In genomic region chr15:55652363-55652762, GRCh38 we compare ENCODE assay signal across 17 cellular contexts.
DNase-seq lines count a peak whose midpoint lies in the region; TF ChIP-seq lines count a peak whose summit lies in the region.
"Had no signal": no experiment of that assay in that cellular context is flagged by ENCODE, and none has a peak within 500 bp of the region (broad histone marks: within the 10 kb centered on the region; RNA-seq: fewer than 3 reads in every experiment).

No MANE protein-coding gene starts in this region.

- H3K9me3 ChIP-seq in HUES48 (ENCODE audit: control insufficient read depth, insufficient read depth, low read length): no peaks in the 10 kb centered on the region
- H3K9me3 ChIP-seq in ectodermal cell (ENCODE audit: control insufficient read depth, low read length): no peaks in the 10 kb centered on the region
- H3K9me3 ChIP-seq in mesodermal cell (ENCODE audit: control insufficient read depth, low read length): no peaks in the 10 kb centered on the region
- H3K9me3 ChIP-seq: BLaER1 treated with 17β-estradiol and CSF1 and Interleukin-3, amounts not matched to agents 10 nM and 100 nM; SK-N-SH had no signal

- H3K27me3 ChIP-seq in HUES48 (ENCODE audit: control insufficient read depth, insufficient read depth, low read length): no peaks in the 10 kb centered on the region
- H3K27me3 ChIP-seq in ectodermal cell (ENCODE audit: control insufficient read depth, insufficient read depth, low read length, poor library complexity, severe bottlenecking): no peaks in the 10 kb centered on the region
- H3K27me3 ChIP-seq: BLaER1 treated with 17β-estradiol and CSF1 and Interleukin-3, amounts not matched to agents 10 nM and 100 nM had no signal

- no peaks in the 10 kb centered on the region for H3K36me3 ChIP-seq in HUES48 (ENCODE audit: control insufficient read depth, insufficient read depth, low read length)
- H3K36me3 ChIP-seq in ectodermal cell (ENCODE audit: control insufficient read depth, insufficient read depth, low read length): peaks cover 19% of the 10 kb centered on the region
- H3K36me3 ChIP-seq in mesodermal cell (ENCODE audit: control insufficient read depth, insufficient read depth, low read length): peaks cover 61% of the 10 kb centered on the region
- H3K36me3 ChIP-seq: BLaER1 treated with 17β-estradiol and CSF1 and Interleukin-3, amounts not matched to agents 10 nM and 100 nM had no signal

- H3K36me3 Mint-ChIP-seq in progenitor cell of endocrine pancreas (ENCODE audit: insufficient read depth): peaks cover 17% of the 10 kb centered on the region
- H3K36me3 Mint-ChIP-seq: CD8-positive, alpha-beta memory T cell had no signal

- no peaks in the 10 kb centered on the region for H3K27me3 Mint-ChIP-seq in progenitor cell of endocrine pancreas

- peak overlapping the region; percentile 2 for H3K27ac ChIP-seq in HUES48 (ENCODE audit: low read depth, low read length)
- peak overlapping the region; percentile 85 for H3K27ac ChIP-seq in ectodermal cell (ENCODE audit: insufficient read depth, low read depth, low read length, poor library complexity, severe bottlenecking)
- peak overlapping the region; percentile 70 for H3K27ac ChIP-seq in mesodermal cell (ENCODE audit: low read depth, low read length, severe bottlenecking)
- H3K27ac ChIP-seq: BLaER1 treated with 17β-estradiol and CSF1 and Interleukin-3, amounts not matched to agents 10 nM and 100 nM; HL-60 had no signal

- no peak overlapping the region for H3K4me3 Mint-ChIP-seq in progenitor cell of endocrine pancreas (ENCODE audit: low read depth)
- H3K4me3 Mint-ChIP-seq: CD8-positive, alpha-beta memory T cell; H9 had no signal

- H3K9ac ChIP-seq in HUES48 (ENCODE audit: low read depth, low read length): no peak overlapping the region
- H3K9ac ChIP-seq: BLaER1 treated with 17β-estradiol and CSF1 and Interleukin-3, amounts not matched to agents 10 nM and 100 nM; SK-N-SH had no signal

- no peak for TF ChIP-seq CTCF in progenitor cell of endocrine pancreas (IDR thresholded peaks at IDR 0.05; ENCODE audit: unreplicated experiment)

- H3K4me3 ChIP-seq in HUES48 (ENCODE audit: low read depth, low read length) (no peak overlapping the region), ectodermal cell (ENCODE audit: insufficient read depth, low read depth, low read length) (no peak overlapping the region), mesodermal cell (ENCODE audit: extremely low read depth, insufficient read depth, low read length, poor library complexity, severe bottlenecking) (no peak overlapping the region)
- H3K4me3 ChIP-seq: BLaER1 treated with 17β-estradiol and CSF1 and Interleukin-3, amounts not matched to agents 10 nM and 100 nM had no signal

- peak overlapping the region; percentile 94 for H3K27ac Mint-ChIP-seq in progenitor cell of endocrine pancreas
- H3K27ac Mint-ChIP-seq: CD8-positive, alpha-beta memory T cell had no signal

- no peak for DNase-seq in progenitor cell of endocrine pancreas (ENCODE audit: low spot score, unreplicated experiment)
- no peak for DNase-seq in DMS79 (lab: John Stamatoyannopoulos, UW)
- no peak for DNase-seq in NCI-H345 (lab: John Stamatoyannopoulos, UW)
- no peak for DNase-seq in NCI-H1105 treated with DMSO at 0.1 percent for 48 hours (lab: John Stamatoyannopoulos, UW)
- DNase-seq: CD8-positive, alpha-beta memory T cell; H9; Kasumi-1; MM.1S; NCI-H1092; NCI-H524 treated with DMSO at 0.1 percent for 48 hours; SHP77 treated with DMSO at 0.1 percent for 48 hours; SK-N-SH had no signal

- H3K4me1 ChIP-seq in HUES48 (ENCODE audit: control insufficient read depth, insufficient read depth, low read length) (peaks cover 13% of the 10 kb centered on the region), ectodermal cell (ENCODE audit: control insufficient read depth, insufficient read depth, low read length) (peaks cover 37% of the 10 kb centered on the region), mesodermal cell (ENCODE audit: control insufficient read depth, insufficient read depth, low read length, poor library complexity, severe bottlenecking) (peaks cover 33% of the 10 kb centered on the region)
- H3K4me1 ChIP-seq: BLaER1 treated with 17β-estradiol and CSF1 and Interleukin-3, amounts not matched to agents 10 nM and 100 nM had no signal

- WGBS in ectodermal cell, 2 experiments: 18 to 27% methylated on average over 7 of the region's 7 CpGs
- no CpG with 5 or more reads among the region's 7 CpGs for WGBS in mesodermal cell (ENCODE audit: insufficient coverage in 2 of 2), 2 experiments

- H3K4me1 Mint-ChIP-seq in progenitor cell of endocrine pancreas (ENCODE audit: low read depth): peaks cover 42% of the 10 kb centered on the region
- H3K4me1 Mint-ChIP-seq: CD8-positive, alpha-beta memory T cell had no signal

- no peaks in the 10 kb centered on the region for H3K9me3 Mint-ChIP-seq in progenitor cell of endocrine pancreas (ENCODE audit: low read depth)
- H3K9me3 Mint-ChIP-seq: CD8-positive, alpha-beta memory T cell; H9 had no signal

Comparison
In these comparisons a context has a peak if more than half of its experiments do, and no peak if none do; other contexts are left out.
1. H3K27ac ChIP-seq: peak in every context shown above with its lines; median percentile 85 in ectodermal cell; 70 in mesodermal cell; 2 in HUES48.